7 cellular contexts compared by ENCODE assay signal in genomic region chr15:24271496-24272244, GRCh38.
DNase-seq lines count a peak whose midpoint lies in the region; ATAC-seq and TF ChIP-seq lines count a peak whose summit lies in the region.
"Not testable (repeated sequence)": the region's sequence is repeated elsewhere in the genome, so short reads cannot be mapped to it uniquely, and the experiment has no call there.

No MANE protein-coding gene starts in this region.

- not testable (repeated sequence) for H3K9ac ChIP-seq in KMS-11
- H3K9ac ChIP-seq in mucosa of rectum (ENCODE audit: low read depth in 1 of 2, low read length in 2 of 2), result peak overlapping the region in 1 of 2 donors; percentile 10

- H3K4me3 ChIP-seq in KMS-11 (IDR thresholded peaks at IDR 0.05; ENCODE audit: insufficient read depth, low read depth, low read length); body of pancreas; hepatocyte; stomach; upper lobe of right lung: not testable (repeated sequence)
- peak overlapping the region; percentile 11 to 28 for H3K4me3 ChIP-seq in mucosa of rectum (ENCODE audit: low read length in 2 of 2)

- intact Hi-C loops in body of pancreas (cut with DNase I); stomach (cut with DNase I; ENCODE audit: low total_unique reads); upper lobe of right lung (cut with DNase I): not testable (repeated sequence)

- not testable (repeated sequence) for H3K9me2 ChIP-seq in hepatocyte (replicated peaks; ENCODE audit: insufficient read depth)

- not testable (repeated sequence) for H3K27me3 ChIP-seq in KMS-11 (ENCODE audit: insufficient read depth, low read depth); body of pancreas; hepatocyte; mucosa of rectum (ENCODE audit: control insufficient read depth in 2 of 2, insufficient read depth in 2 of 2, low read length in 2 of 2); stomach; upper lobe of right lung

- not testable (repeated sequence) for H3K79me2 ChIP-seq in KMS-11 (ENCODE audit: insufficient read depth, low read depth); hepatocyte

- not testable (repeated sequence) for H3K27ac ChIP-seq in KMS-11, hepatocyte, stomach, upper lobe of right lung
- H3K27ac ChIP-seq in body of pancreas (peak overlapping the region in 3 of 4 donors; percentile 39 to 77 (median 66)), mucosa of rectum (ENCODE audit: low read depth in 2 of 2, low read length in 2 of 2) (peak overlapping the region; percentile 32 to 67)

- not testable (repeated sequence) for H3K9me3 ChIP-seq in body of pancreas; hepatocyte (ENCODE audit: low read depth); mucosa of rectum (ENCODE audit: control insufficient read depth in 2 of 2, low read length in 2 of 2); stomach; upper lobe of right lung

- not testable (repeated sequence) for TF ChIP-seq POLR2A in body of pancreas (IDR thresholded peaks at IDR 0.05); stomach (IDR thresholded peaks at IDR 0.05)

- 0 out of 2 replicates have a peak overlapping the region, but pooled peaks have one; percentile 1 for H2AFZ ChIP-seq in KMS-11 (ENCODE audit: low read depth)
- not testable (repeated sequence) for H2AFZ ChIP-seq in hepatocyte

- not testable (repeated sequence) for TF ChIP-seq EP300 in stomach (IDR thresholded peaks at IDR 0.05)

- H4K20me1 ChIP-seq in KMS-11 (ENCODE audit: insufficient read depth); hepatocyte (ENCODE audit: insufficient read depth, poor library complexity, severe bottlenecking): not testable (repeated sequence)

- not testable (repeated sequence) for H3K4me2 ChIP-seq in KMS-11, hepatocyte

- not testable (repeated sequence) for TF ChIP-seq CTCF in KMS-11 (conservative IDR thresholded peaks at IDR 0.05; ENCODE audit: low read depth, low read length); body of pancreas (IDR thresholded peaks at IDR 0.05); hepatocyte (IDR thresholded peaks at IDR 0.05; ENCODE audit: poor library complexity); stomach (IDR thresholded peaks at IDR 0.05); upper lobe of right lung (IDR thresholded peaks at IDR 0.05)

- WGBS in body of pancreas, 2 donors, result 26 to 27% methylated on average over 4 to 5 of the region's 5 CpGs
- WGBS in hepatocyte (ENCODE audit: low lambda C conversion rate, missing lambda C conversion rate), result 59% methylated on average over 5 of the region's 5 CpGs
- WGBS in stomach, 5 donors, result 32 to 56% (median 42%) methylated on average over 4 to 5 of the region's 5 CpGs; no CpG with 5 or more reads in 1 of the 5 donors

- ATAC-seq in body of pancreas, result peak; percentile 79
- ATAC-seq in upper lobe of right lung, result peak; percentile 25

- DNase-seq in OCI-M1 (lab: John Stamatoyannopoulos, UW) (peak; percentile 13), body of pancreas (peak; percentile 58 to 81 (median 70)), hepatocyte (ENCODE audit: low spot score) (peak; percentile 10), stomach (peak; percentile 35)
- not testable (repeated sequence) for DNase-seq in upper lobe of right lung

- not testable (repeated sequence) for H3K36me3 ChIP-seq in KMS-11 (ENCODE audit: insufficient read depth); body of pancreas (replicated peaks in 1 of 2; ENCODE audit: insufficient read depth in 1 of 2, low read depth in 2 of 2); hepatocyte (replicated peaks; ENCODE audit: insufficient read depth, low read depth); mucosa of rectum (ENCODE audit: control insufficient read depth in 2 of 2, insufficient read depth in 2 of 2, low read length in 2 of 2); stomach; upper lobe of right lung

- H3K4me1 ChIP-seq in KMS-11 (ENCODE audit: low read depth, poor library complexity, severe bottlenecking); hepatocyte (ENCODE audit: insufficient read depth); stomach; upper lobe of right lung: not testable (repeated sequence)
- H3K4me1 ChIP-seq in body of pancreas (peaks cover 34% of the 10 kb centered on the region), mucosa of rectum (ENCODE audit: control insufficient read depth in 2 of 2, insufficient read depth in 2 of 2, low read length in 2 of 2) (peaks cover 8 to 14% of the 10 kb centered on the region in 2 donors)
